ENCODE assay signal across 14 cellular contexts in the genomic region with DNA sequence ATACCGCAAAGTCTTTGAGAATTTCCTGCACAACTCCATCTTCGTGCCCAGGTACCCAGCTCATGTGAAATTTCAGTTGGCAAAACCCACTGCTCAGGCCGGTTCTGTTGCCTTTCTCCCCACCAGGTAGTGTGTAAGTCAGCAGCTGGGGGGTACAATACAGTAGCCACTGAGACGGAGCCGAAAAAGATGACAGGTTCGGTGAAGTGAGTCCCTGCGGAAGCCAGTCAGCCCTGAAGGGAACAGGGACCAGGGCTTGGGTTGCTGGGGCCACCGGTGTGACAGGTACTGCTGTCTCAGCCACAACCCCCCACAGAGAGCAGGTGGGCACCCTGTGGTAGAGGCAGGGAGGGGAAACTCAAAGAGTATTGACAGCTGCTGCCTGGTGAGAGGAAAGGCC.
A peak's percentile ranks its signal among the peaks of the same experiment; 100 is the strongest.
DNase-seq lines count a peak whose midpoint lies in the region; TF ChIP-seq lines count a peak whose summit lies in the region.
"Had no signal": no experiment of that assay in that cellular context is flagged by ENCODE, and none has a peak within 500 bp of the region (broad histone marks: within the 10 kb centered on the region; RNA-seq: fewer than 3 reads in every experiment).

No MANE protein-coding gene starts in this region.

- no peak overlapping the region for H3K18ac ChIP-seq in mesenchymal stem cell (ENCODE audit: low read depth in 1 of 2, low read length in 2 of 2)

- H2BK5ac ChIP-seq in mesenchymal stem cell (ENCODE audit: low read depth, low read length, poor library complexity, severe bottlenecking): no peak overlapping the region

- no peak for TF ChIP-seq POLR2A in sigmoid colon (IDR thresholded peaks at IDR 0.05)

- TF ChIP-seq EP300 in sigmoid colon (IDR thresholded peaks at IDR 0.05): no peak

- H3K9ac ChIP-seq in mesenchymal stem cell (ENCODE audit: low read length): no peak overlapping the region
- H3K9ac ChIP-seq: BLaER1 had no signal

- no peak for TF ChIP-seq CTCF in sigmoid colon (IDR thresholded peaks at IDR 0.05)

- no peak overlapping the region for H2BK12ac ChIP-seq in mesenchymal stem cell (ENCODE audit: low read length in 2 of 2)

- H2BK120ac ChIP-seq in mesenchymal stem cell (ENCODE audit: low read depth, low read length): no peak overlapping the region

- H3K23ac ChIP-seq in mesenchymal stem cell (ENCODE audit: low read length in 2 of 2): no peak overlapping the region

- H3K36me3 ChIP-seq in mesenchymal stem cell (ENCODE audit: control insufficient read depth in 1 of 2, insufficient read depth in 2 of 2, low read depth in 1 of 2, low read length in 2 of 2) (peaks cover 57 to 80% of the 10 kb centered on the region in 2 experiments), sigmoid colon (peaks cover 10 to 76% (median 42%) of the 10 kb centered on the region in 4 donors)

- no peak overlapping the region for H3K4me2 ChIP-seq in mesenchymal stem cell (ENCODE audit: low read length, poor library complexity, severe bottlenecking)
- H3K4me2 ChIP-seq: BLaER1 had no signal

- no peak overlapping the region for H3K4ac ChIP-seq in mesenchymal stem cell (ENCODE audit: low read depth in 1 of 2, low read length in 2 of 2)

- DNase-seq in NCI-H146 (lab: John Stamatoyannopoulos, UW) (peak; percentile 10), NCI-H146 treated with DMSO at 0.1 percent for 48 hours (lab: John Stamatoyannopoulos, UW; ENCODE audit: unreplicated experiment) (no peak), mesenchymal stem cell (no peak), sigmoid colon (peak; percentile 46), NCI-H1694 (lab: John Stamatoyannopoulos, UW) (no peak), mesenteric fat pad (ENCODE audit: low spot score) (no peak)
- no peak for DNase-seq in central memory CD4-positive, alpha-beta T cell
- DNase-seq: 8988T; AML-193; CD4-positive, CD25-positive, alpha-beta regulatory T cell; DMS53; HCEC 1CT had no signal

- intact Hi-C loops in sigmoid colon (cut with DNase I): no loop called here

- H3K9me3 ChIP-seq in mesenchymal stem cell (ENCODE audit: control insufficient read depth, low read length) (no peaks in the 10 kb centered on the region), sigmoid colon (no peaks in the 10 kb centered on the region)
- H3K9me3 ChIP-seq: BLaER1 had no signal

- 99% methylated on average over 8 of the region's 8 CpGs for WGBS in mesenchymal stem cell
- 93 to 95% methylated on average over 8 of the region's 8 CpGs for WGBS in sigmoid colon, 2 donors

- H2AK5ac ChIP-seq in mesenchymal stem cell (ENCODE audit: low read length, severe bottlenecking): no peak overlapping the region

- H3K4me1 ChIP-seq in mesenchymal stem cell (ENCODE audit: control insufficient read depth, insufficient read depth, low read depth, low read length) (peaks cover 3% of the 10 kb centered on the region), sigmoid colon (peaks cover 0 to 20% (median 19%) of the 10 kb centered on the region in 4 donors)

- no peaks in the 10 kb centered on the region for H3K27me3 ChIP-seq in mesenchymal stem cell (ENCODE audit: control insufficient read depth in 1 of 2, insufficient read depth in 1 of 2, low read length in 2 of 2)
- no peaks in the 10 kb centered on the region for H3K27me3 ChIP-seq in sigmoid colon
- H3K27me3 ChIP-seq: BLaER1 had no signal

- H3K27ac ChIP-seq in mesenchymal stem cell (ENCODE audit: low read length, poor library complexity, severe bottlenecking) (no peak overlapping the region), sigmoid colon (no peak overlapping the region)
- H3K27ac ChIP-seq: BLaER1, HL-60 had no signal

- H3K4me3 ChIP-seq in mesenchymal stem cell (ENCODE audit: insufficient read depth in 1 of 2, low read depth in 1 of 2, low read length in 2 of 2) (no peak overlapping the region), sigmoid colon (no peak overlapping the region)
- H3K4me3 ChIP-seq: BLaER1 had no signal

- no peak overlapping the region for H2AFZ ChIP-seq in mesenchymal stem cell (ENCODE audit: low read depth, low read length)

- peaks cover 27% of the 10 kb centered on the region for H3K79me1 ChIP-seq in mesenchymal stem cell (replicated peaks; ENCODE audit: low read length, poor library complexity, severe bottlenecking)

- H3K14ac ChIP-seq in mesenchymal stem cell (ENCODE audit: low read length in 2 of 2): no peak overlapping the region

- peak overlapping the region; percentile 28 for H4K91ac ChIP-seq in mesenchymal stem cell (ENCODE audit: low read length)

- no peak overlapping the region for H4K8ac ChIP-seq in mesenchymal stem cell (ENCODE audit: low read length)

- H2BK15ac ChIP-seq in mesenchymal stem cell (ENCODE audit: low read depth, poor library complexity, severe bottlenecking): no peak overlapping the region

Comparison
In these comparisons a context has a peak if more than half of its experiments do, and no peak if none do; other contexts are left out.
1. DNase-seq: peak in NCI-H146 (single experiment) and sigmoid colon (single experiment); none in NCI-H146 treated with DMSO at 0.1 percent for 48 hours (single experiment), mesenchymal stem cell (single experiment), central memory CD4-positive, alpha-beta T cell (single experiment), NCI-H1694 (single experiment) and mesenteric fat pad (single experiment).